In genomic region chr10:23067337-23067736, GRCh38 we compare ENCODE assay signal across 23 cellular contexts.
"Had no signal": no experiment of that assay in that cellular context is flagged by ENCODE, and none has a peak within 500 bp of the region (broad histone marks: within the 10 kb centered on the region; RNA-seq: fewer than 3 reads in every experiment).

No MANE protein-coding gene starts in this region.

- H3K9me3 ChIP-seq: left lung, lower lobe of right lung, ovary, right atrium auricular region, right lobe of liver, stomach, testis, thyroid gland, transverse colon, upper lobe of left lung, vagina had no signal

- H3K36me3 Mint-ChIP-seq: naive thymus-derived CD8-positive, alpha-beta T cell; stimulated activated naive B cell treated with anti-CD40 and anti-IgM and Interleukin-4, amounts not matched to agents 10 μg/mL and 1 μg/mL and 100 μg/mL, for 72 hours had no signal

- H3K36me3 ChIP-seq: left lung, lower lobe of right lung, ovary, right atrium auricular region, right lobe of liver, stomach, thyroid gland, transverse colon, upper lobe of left lung, vagina had no signal

- ATAC-seq: naive thymus-derived CD8-positive, alpha-beta T cell; stimulated activated naive CD8-positive, alpha-beta T cell treated with anti-CD3 and anti-CD28 coated beads, Interleukin-15, Interleukin-2, amounts not matched to agents 100 U/mL and 50 U/mL, for 24 hours had no signal

- FAIRE-seq: keratinocyte had no signal

- H3K4me3 Mint-ChIP-seq: naive thymus-derived CD8-positive, alpha-beta T cell; stimulated activated naive B cell treated with anti-CD40 and anti-IgM and Interleukin-4, amounts not matched to agents 10 μg/mL and 1 μg/mL and 100 μg/mL, for 72 hours had no signal

- H3K4me3 ChIP-seq: left lung, lower lobe of right lung, ovary, right atrium auricular region, right lobe of liver, stomach, testis, thyroid gland, transverse colon, upper lobe of left lung, vagina had no signal

- H3K27ac Mint-ChIP-seq: progenitor cell of endocrine pancreas; stimulated activated naive B cell treated with anti-CD40 and anti-IgM and Interleukin-4, amounts not matched to agents 10 μg/mL and 1 μg/mL and 100 μg/mL, for 72 hours had no signal

- H3K9me3 Mint-ChIP-seq: naive thymus-derived CD8-positive, alpha-beta T cell; stimulated activated naive B cell treated with anti-CD40 and anti-IgM and Interleukin-4, amounts not matched to agents 10 μg/mL and 1 μg/mL and 100 μg/mL, for 72 hours had no signal

- H3K4me1 ChIP-seq: testis had no signal

- DNase-seq: left colon; left lung; lower lobe of right lung; mammary epithelial cell; mesenchymal stem cell; naive thymus-derived CD8-positive, alpha-beta T cell; ovary; right lobe of liver; stimulated activated CD4-positive, alpha-beta T cell treated with anti-CD3 and anti-CD28 coated beads, Interleukin-12 subunit alpha, Interleukin-12 subunit beta, amount 100 ng/mL, for 4 hours; stimulated activated CD4-positive, alpha-beta T cell treated with anti-CD3 and anti-CD28 coated beads, Interleukin-15, amount 100 ng/mL, for 24 hours; stimulated activated CD4-positive, alpha-beta T cell treated with anti-CD3 and anti-CD28 coated beads, Interleukin-2, amount 100 ng/mL, for 24 hours; stimulated activated CD4-positive, alpha-beta T cell treated with anti-CD3 and anti-CD28 coated beads, Interleukin-4, amount 100 ng/mL, for 1 hour; stimulated activated naive B cell treated with anti-CD40 and anti-IgM and Interleukin-4, amounts not matched to agents 10 μg/mL and 1 μg/mL and 100 μg/mL, for 72 hours; stimulated activated naive CD8-positive, alpha-beta T cell treated with anti-CD3 and anti-CD28 coated beads, Interleukin-15, Interleukin-2, amounts not matched to agents 100 U/mL and 50 U/mL, for 24 hours; stomach; testis; thyroid gland; transverse colon; upper lobe of left lung had no signal

- H3K27me3 ChIP-seq: left lung, ovary, right atrium auricular region, right lobe of liver, stomach, testis, thyroid gland, transverse colon, upper lobe of left lung, vagina had no signal

- H3K27ac ChIP-seq: left lung, lower lobe of right lung, ovary, right atrium auricular region, right lobe of liver, stomach, testis, thyroid gland, transverse colon, upper lobe of left lung, vagina had no signal
